17 cellular contexts compared by ENCODE assay signal in genomic region chr1:58802640-58803476, GRCh38. TPM values are rescaled to one million over a fixed set of nuclear protein-coding genes. Genes with fewer than 3 reads are reported as not detected.
DNase-seq lines count a peak whose midpoint lies in the region; ATAC-seq and FAIRE-seq lines count a peak whose summit lies in the region.
"Had no signal": no experiment of that assay in that cellular context is flagged by ENCODE, and none has a peak within 500 bp of the region (broad histone marks: within the 10 kb centered on the region; RNA-seq: fewer than 3 reads in every experiment).

No MANE protein-coding gene starts in this region.

- intact Hi-C loops in left cardiac atrium (cut with DNase I) = no loop called here

- peak; percentile 16 for DNase-seq in NCI-H510A treated with DMSO at 0.1 percent for 48 hours (lab: John Stamatoyannopoulos, UW)
- DNase-seq in NCI-H510A (lab: John Stamatoyannopoulos, UW) = no peak
- DNase-seq in NCI-H748 (lab: John Stamatoyannopoulos, UW; ENCODE audit: unreplicated experiment) = peak; percentile 99
- DNase-seq in occipital lobe (lab: John Stamatoyannopoulos, UW) = no peak
- DNase-seq in iPS-NIHi11 (ENCODE audit: low spot score) = no peak
- DNase-seq in NOMO-1 (lab: John Stamatoyannopoulos, UW; ENCODE audit: unreplicated experiment in 2 of 2) = no peak
- DNase-seq in left cardiac atrium = no peak
- DNase-seq: ACHN; activated CD8-positive, alpha-beta memory T cell treated with anti-CD3 and anti-CD28 coated beads, Interleukin-2, amount 50 U/mL, for 48 hours; activated effector memory CD4-positive, alpha-beta T cell treated with Interleukin-2 at 50 U/mL for 16 hours; GOT3; heart right ventricle; lower lobe of right lung; nucleus accumbens; stimulated activated CD4-positive, alpha-beta T cell treated with anti-CD3 and anti-CD28 coated beads, Interleukin-12 subunit alpha, Interleukin-12 subunit beta, amount 100 ng/mL, for 4 hours; T-helper 17 cell had no signal

- ATAC-seq in left cardiac atrium = no peak
- ATAC-seq: heart right ventricle, lower lobe of right lung, T-helper 17 cell had no signal

- peak; percentile 83 for FAIRE-seq in islet of Langerhans (lab: Jason Lieb, UNC)

RNA-seq across cellular contexts. Expression of gene JUN, which starts 19.0 kb away (rescaled TPM):
- total RNA-seq in occipital lobe = 76.1 TPM
- 10 to 100 TPM; 67.6 to 78.0 TPM for total RNA-seq in left cardiac atrium

Comparison
In these comparisons a context has a peak if more than half of its experiments do, and no peak if none do; other contexts are left out.
1. DNase-seq: peak in NCI-H510A treated with DMSO at 0.1 percent for 48 hours (single experiment) and NCI-H748 (single experiment); none in NCI-H510A (single experiment), occipital lobe (single experiment), iPS-NIHi11 (single experiment), NOMO-1 (0 of 2) and left cardiac atrium (single experiment).